ENCODE assay signal across 1 cellular context in genomic region chr7:74206052-74206451, GRCh38. TPM values are rescaled to one million over a fixed set of nuclear protein-coding genes. Genes with fewer than 3 reads are reported as not detected.
"Had no signal": no experiment of that assay in that cellular context is flagged by ENCODE, and none has a peak within 500 bp of the region (broad histone marks: within the 10 kb centered on the region; RNA-seq: fewer than 3 reads in every experiment).

No MANE protein-coding gene starts in this region.

RNA-seq across cellular contexts. Expression of gene LAT2, which starts 3.8 kb away (rescaled TPM):
- total RNA-seq: smooth muscle cell had no signal
- polyA plus RNA-seq: smooth muscle cell had no signal
